Comparison of ENCODE assay signal across 12 cellular contexts in the genomic region with DNA sequence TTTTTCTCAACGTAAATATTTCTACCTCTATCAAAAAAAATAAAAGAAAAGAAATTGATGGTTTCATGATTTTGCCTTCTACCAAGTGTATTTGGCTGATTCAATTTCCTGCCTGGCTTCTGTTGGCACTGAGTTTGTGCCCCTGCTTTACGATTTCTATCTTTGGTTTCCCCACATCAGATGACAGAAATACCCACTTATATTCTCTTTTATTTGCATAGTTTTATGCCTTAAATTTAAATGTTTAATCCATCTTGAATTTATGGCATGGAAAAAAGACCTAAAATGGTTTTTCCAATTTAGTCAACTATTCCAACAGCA. TPM values are rescaled to one million over a fixed set of nuclear protein-coding genes. Genes with fewer than 3 reads are reported as not detected.
DNase-seq lines count a peak whose midpoint lies in the region; ATAC-seq and TF ChIP-seq lines count a peak whose summit lies in the region.
"Had no signal": no experiment of that assay in that cellular context is flagged by ENCODE, and none has a peak within 500 bp of the region (broad histone marks: within the 10 kb centered on the region; RNA-seq: fewer than 3 reads in every experiment).

No MANE protein-coding gene starts in this region.

- no peaks in the 10 kb centered on the region for H3K27me3 ChIP-seq in GM23248 (replicated peaks; ENCODE audit: insufficient read depth)
- H3K27me3 ChIP-seq in RWPE2 (ENCODE audit: insufficient read depth, poor library complexity, severe bottlenecking): no peaks in the 10 kb centered on the region
- H3K27me3 ChIP-seq in effector memory CD4-positive, alpha-beta T cell (replicated peaks; ENCODE audit: control insufficient read depth, insufficient read depth, low read length, poor library complexity, severe bottlenecking): no peaks in the 10 kb centered on the region
- no peaks in the 10 kb centered on the region for H3K27me3 ChIP-seq in spleen (replicated peaks in 1 of 7)

- peak overlapping the region; percentile 97 for H3K27ac ChIP-seq in GM23248
- peak overlapping the region; percentile 47 for H3K27ac ChIP-seq in RWPE2 (ENCODE audit: poor library complexity, severe bottlenecking)
- H3K27ac ChIP-seq in effector memory CD4-positive, alpha-beta T cell (ENCODE audit: insufficient read depth, low read length, poor library complexity, severe bottlenecking): peak overlapping the region; percentile 56
- H3K27ac ChIP-seq in spleen: peak overlapping the region in 7 of 8 donors; percentile 66 to 83 (median 77)

- peak overlapping the region; percentile 91 for H3K9ac ChIP-seq in GM23248

- H3K79me2 ChIP-seq in GM23248 (ENCODE audit: insufficient read depth): peaks cover 93% of the 10 kb centered on the region

- ATAC-seq in RWPE2 (ENCODE audit: low read depth) (no peak), left colon (no peak), GM19328 (IDR thresholded peaks at IDR 0.05; ENCODE audit: unreplicated experiment) (no peak)

- TF ChIP-seq CTCF in RWPE2 (IDR thresholded peaks at IDR 0.05; ENCODE audit: poor library complexity, severe bottlenecking): no peak
- TF ChIP-seq CTCF in spleen (IDR thresholded peaks at IDR 0.05 in 8 of 11, conservative IDR thresholded peaks at IDR 0.05 in 3 of 11): no peak

- H3K4me2 ChIP-seq in GM23248 (ENCODE audit: unreplicated experiment): peak overlapping the region; percentile 98

- peak overlapping the region; percentile 75 for H3K4me3 ChIP-seq in GM23248
- no peak overlapping the region for H3K4me3 ChIP-seq in RWPE2 (ENCODE audit: severe bottlenecking)
- H3K4me3 ChIP-seq in effector memory CD4-positive, alpha-beta T cell (ENCODE audit: insufficient read depth, low read depth, low read length, poor library complexity, severe bottlenecking): peak overlapping the region; percentile 47
- peak overlapping the region in 1 of 8 donors; percentile 63 for H3K4me3 ChIP-seq in spleen

- intact Hi-C loops in spleen (cut with DNase I; ENCODE audit: low total_unique reads): no loop called here
- intact Hi-C loops in left colon (cut with DNase I, micrococcal nuclease): no loop called here

- in situ Hi-C loops in GM23248 (cut with MboI): no loop called here

- no peak for DNase-seq in GM23248
- no peak for DNase-seq in RWPE2 (ENCODE audit: low spot score)
- no peak for DNase-seq in effector memory CD4-positive, alpha-beta T cell
- DNase-seq in spleen: no peak
- DNase-seq in NCI-H2107 treated with DMSO at 0.1 percent for 48 hours (lab: John Stamatoyannopoulos, UW; ENCODE audit: unreplicated experiment): no peak
- DNase-seq in left colon: no peak
- DNase-seq: GDM1; kidney; NCI-H524; stimulated activated CD4-positive, alpha-beta T cell treated with anti-CD3 and anti-CD28 coated beads, Interleukin-15, amount 100 ng/mL, for 24 hours; substantia nigra had no signal

- H3K9me3 ChIP-seq in GM23248 (ENCODE audit: low read depth) (no peaks in the 10 kb centered on the region), RWPE2 (ENCODE audit: severe bottlenecking) (no peaks in the 10 kb centered on the region), spleen (no peaks in the 10 kb centered on the region)
- no peaks in the 10 kb centered on the region for H3K9me3 ChIP-seq in effector memory CD4-positive, alpha-beta T cell (ENCODE audit: control insufficient read depth, low read length)

- H3K9me2 ChIP-seq in GM23248 (ENCODE audit: insufficient read depth): no peaks in the 10 kb centered on the region

- H3K4me1 ChIP-seq in GM23248 (ENCODE audit: insufficient read depth) (peaks cover 18% of the 10 kb centered on the region), RWPE2 (ENCODE audit: insufficient read depth, poor library complexity, severe bottlenecking) (peaks cover 17% of the 10 kb centered on the region), spleen (peaks cover 8 to 26% (median 16%) of the 10 kb centered on the region in 6 donors)
- H3K4me1 ChIP-seq in effector memory CD4-positive, alpha-beta T cell (ENCODE audit: control insufficient read depth, insufficient read depth, low read length, poor library complexity, severe bottlenecking): peaks cover 7% of the 10 kb centered on the region

- peak overlapping the region; percentile 72 for H2AFZ ChIP-seq in GM23248

- no peaks in the 10 kb centered on the region for H4K20me1 ChIP-seq in GM23248 (ENCODE audit: insufficient read depth)

- H3K36me3 ChIP-seq in GM23248 (ENCODE audit: low read depth): no peaks in the 10 kb centered on the region
- H3K36me3 ChIP-seq in RWPE2 (ENCODE audit: low read depth): peaks cover 30% of the 10 kb centered on the region
- H3K36me3 ChIP-seq in effector memory CD4-positive, alpha-beta T cell (ENCODE audit: control insufficient read depth, insufficient read depth, low read length): no peaks in the 10 kb centered on the region
- H3K36me3 ChIP-seq in spleen: peaks cover 0 to 19% (median 0%) of the 10 kb centered on the region in 6 donors

- TF ChIP-seq POLR2A in spleen (IDR thresholded peaks at IDR 0.05): no peak

- 32 to 38% methylated on average over 2 of the region's 2 CpGs for WGBS in GM23248 (ENCODE audit: low coverage in 1 of 2, low lambda C conversion rate in 2 of 2, missing lambda C conversion rate in 2 of 2), 2 experiments
- WGBS in spleen, 5 donors: 14 to 30% (median 19%) methylated on average over 2 of the region's 2 CpGs

- peaks cover 25% of the 10 kb centered on the region for H3F3A ChIP-seq in GM23248 (ENCODE audit: insufficient read depth)

RNA-seq across cellular contexts. Expression of a gene that starts 34.3 kb away (rescaled TPM):
- total RNA-seq in GM23248 (2014; rRNA removed; shearing (Covaris generic)): 20.1 and 24.7 TPM in 2 replicates
- polyA plus RNA-seq in GM23248 (2016; fragmentation: Nextera tagmentation; extraction: Ambion mirVana) (44.8 and 47.4 TPM in 2 replicates), spleen (1 to 10 TPM; 1.1 to 3.8 (median 1.8) TPM)
- total RNA-seq in spleen (10 to 100 TPM; 22.0 to 46.8 (median 30.7) TPM), left colon (1 to 10 TPM; 2.9 to 5.6 TPM)

Comparison
In these comparisons a context has a peak if more than half of its experiments do, and no peak if none do; other contexts are left out.
1. H3K27ac ChIP-seq: peak in every context shown above with its lines; median percentile 97 in GM23248; 77 in spleen; 56 in effector memory CD4-positive, alpha-beta T cell; 47 in RWPE2.